8 cellular contexts compared by ENCODE assay signal in the genomic region with DNA sequence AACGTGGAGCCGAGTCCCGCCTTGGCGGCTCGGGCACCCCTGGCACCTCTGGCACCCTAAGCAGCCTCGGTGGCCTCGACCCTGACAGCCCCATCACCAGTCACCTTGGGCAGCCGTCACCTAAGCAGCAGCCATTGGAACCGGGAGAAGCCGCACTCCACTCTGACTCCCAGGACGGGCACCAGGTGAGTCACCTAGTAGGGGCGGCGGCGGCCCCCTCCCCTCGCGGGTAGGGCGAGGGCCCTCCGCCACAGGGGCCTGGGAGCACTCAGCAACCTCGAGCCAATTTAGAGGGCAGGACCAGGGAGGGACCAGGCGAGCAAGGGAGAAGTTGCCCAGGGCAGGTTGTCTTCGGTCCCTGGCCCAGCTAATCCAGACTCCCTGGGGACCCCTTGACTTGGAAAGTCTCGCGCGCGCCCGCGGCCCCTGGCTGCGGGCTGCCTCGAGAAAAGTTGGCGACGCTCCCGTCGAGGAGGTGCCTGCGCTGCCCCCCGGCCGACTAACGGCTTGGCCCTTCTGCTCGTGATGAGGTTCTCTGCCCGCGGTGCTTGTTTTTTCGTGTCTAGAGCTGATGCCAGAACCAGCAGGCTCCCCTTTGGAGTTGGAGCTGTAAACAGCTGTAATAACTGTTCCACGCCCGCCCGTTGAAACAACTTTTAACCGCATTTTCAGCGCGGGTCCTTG. TPM values are rescaled to one million over a fixed set of nuclear protein-coding genes. Genes with fewer than 3 reads are reported as not detected.
DNase-seq lines count a peak whose midpoint lies in the region; ATAC-seq and TF ChIP-seq lines count a peak whose summit lies in the region.

No MANE protein-coding gene starts in this region.

- H3K27me3 Mint-ChIP-seq in naive thymus-derived CD8-positive, alpha-beta T cell = peaks cover 2 to 20% (median 8%) of the 10 kb centered on the region in 5 donors

- H3K27ac Mint-ChIP-seq in naive thymus-derived CD8-positive, alpha-beta T cell = peak overlapping the region in 2 of 10 donors; percentile 18 to 44

- POLR2A ChIA-PET in naive thymus-derived CD8-positive, alpha-beta T cell (lab: Charles Lee) = no interaction called here

- peak; percentile 3 for DNase-seq in activated CD4-positive, alpha-beta T cell treated with anti-CD3 and anti-CD28 coated beads, Interleukin-2, amount 50 U/mL, for 1 hour
- DNase-seq in naive thymus-derived CD8-positive, alpha-beta T cell = peak in 2 of 10 donors; percentile 2 to 4
- DNase-seq in GM10266 (ENCODE audit: extremely low spot score) = no peak

- H3K4me1 Mint-ChIP-seq in naive thymus-derived CD8-positive, alpha-beta T cell = peaks cover 0 to 16% (median 5%) of the 10 kb centered on the region in 4 donors

- peak overlapping the region; percentile 74 to 89 (median 81) for H3K4me3 Mint-ChIP-seq in naive thymus-derived CD8-positive, alpha-beta T cell

- TF ChIP-seq CTCF in GM10266 (IDR thresholded peaks at IDR 0.05; ENCODE audit: control insufficient read depth, insufficient read depth, low read depth, missing control alignments) = no peak

- no peaks in the 10 kb centered on the region for H3K9me3 Mint-ChIP-seq in naive thymus-derived CD8-positive, alpha-beta T cell

- ATAC-seq in HG03439 (IDR thresholded peaks at IDR 0.05; ENCODE audit: unreplicated experiment) (peak; percentile 20), esophagus mucosa (peak; percentile 36), GM21717 (IDR thresholded peaks at IDR 0.05; ENCODE audit: unreplicated experiment) (no peak), HG02571 (IDR thresholded peaks at IDR 0.05; ENCODE audit: unreplicated experiment) (no peak), HG02798 (IDR thresholded peaks at IDR 0.05; ENCODE audit: poor library complexity, unreplicated experiment) (no peak)
- ATAC-seq in naive thymus-derived CD8-positive, alpha-beta T cell = peak; percentile 39 to 41

- H3K36me3 Mint-ChIP-seq in naive thymus-derived CD8-positive, alpha-beta T cell = no peaks in the 10 kb centered on the region

RNA-seq across cellular contexts. Expression of gene EDA, which starts 0.7 kb away (rescaled TPM):
- total RNA-seq in esophagus mucosa = 1.5 TPM
- 1 to 10 TPM; 1.1 to 1.6 TPM for total RNA-seq in naive thymus-derived CD8-positive, alpha-beta T cell
- polyA plus RNA-seq in naive thymus-derived CD8-positive, alpha-beta T cell = 1 to 10 TPM in 1 of 3 donors, under 1 TPM in 2; 0.80 to 1.7 (median 0.82) TPM

Comparison
In these comparisons a context has a peak if more than half of its experiments do, and no peak if none do; other contexts are left out.
1. ATAC-seq: peak in HG03439 (single experiment), esophagus mucosa (single experiment) and naive thymus-derived CD8-positive, alpha-beta T cell (2 of 2); none in GM21717 (single experiment), HG02571 (single experiment) and HG02798 (single experiment).